8 cellular contexts compared by ENCODE assay signal in genomic region chr3:174440350-174440716, GRCh38.
DNase-seq lines count a peak whose midpoint lies in the region; ATAC-seq and TF ChIP-seq lines count a peak whose summit lies in the region.

No MANE protein-coding gene starts in this region.

- in situ Hi-C loops in mammary epithelial cell (cut with MboI; ENCODE audit: low sequenced_read_pairs in 2 of 2) = no loop called here

- no peaks in the 10 kb centered on the region for H3K9me3 Mint-ChIP-seq in activated CD4-positive, alpha-beta T cell treated with anti-CD3 and anti-CD28 coated beads, Interleukin-2, amount 10 ng/mL, durations not matched to agents 24 days and 14 days

- H3K27ac Mint-ChIP-seq in activated CD4-positive, alpha-beta T cell treated with anti-CD3 and anti-CD28 coated beads, Interleukin-2, amount 10 ng/mL, durations not matched to agents 24 days and 14 days = no peak overlapping the region

- no peak for TF ChIP-seq CTCF in mammary epithelial cell (conservative IDR thresholded peaks at IDR 0.05 in 1 of 2, IDR thresholded peaks at IDR 0.05 in 1 of 2; ENCODE audit: extremely low read depth in 1 of 2, insufficient read depth in 1 of 2, low read depth in 1 of 2, low read length in 2 of 2)
- no peak for TF ChIP-seq CTCF in left lung (IDR thresholded peaks at IDR 0.05)
- TF ChIP-seq CTCF in upper lobe of left lung (IDR thresholded peaks at IDR 0.05) = no peak

- peak overlapping the region; percentile 75 for H2AFZ ChIP-seq in mammary epithelial cell (ENCODE audit: low read depth, low read length)

- dilution Hi-C loops in mammary epithelial cell (cut with HindIII; ENCODE audit: low sequenced_read_pairs) = loop anchor here (5.0 kb wide), 1 partner anchor 72 kb away; no protein-coding TSS in a partner anchor

- no peaks in the 10 kb centered on the region for H4K20me1 ChIP-seq in mammary epithelial cell (ENCODE audit: insufficient read depth, low read length)

- H3K79me2 ChIP-seq in mammary epithelial cell (ENCODE audit: insufficient read depth, low read length) = peaks cover 2% of the 10 kb centered on the region

- H3K4me1 ChIP-seq in mammary epithelial cell (ENCODE audit: insufficient read depth, low read length) (peaks cover 19% of the 10 kb centered on the region), left lung (peaks cover 4 to 32% of the 10 kb centered on the region in 2 donors), upper lobe of left lung (peaks cover 6 to 21% (median 11%) of the 10 kb centered on the region in 4 donors)

- TF ChIP-seq POLR2A in upper lobe of left lung (IDR thresholded peaks at IDR 0.05) = no peak

- no peak for DNase-seq in activated CD4-positive, alpha-beta T cell treated with anti-CD3 and anti-CD28 coated beads, Interleukin-2, amount 10 ng/mL, durations not matched to agents 24 days and 14 days
- DNase-seq in activated CD4-positive, alpha-beta T cell treated with anti-CD3 and anti-CD28 coated beads, Interleukin-2, amount 50 U/mL, for 1 hour = no peak
- DNase-seq in NCI-H2227 treated with DMSO at 0.1 percent for 48 hours (lab: John Stamatoyannopoulos, UW) = peak; percentile 81
- DNase-seq in mammary epithelial cell = no peak
- DNase-seq in left lung = peak in 1 of 2 donors; percentile 32
- no peak for DNase-seq in upper lobe of left lung
- no peak for DNase-seq in DMS114 treated with DMSO at 0.1 percent for 48 hours (lab: John Stamatoyannopoulos, UW; ENCODE audit: unreplicated experiment)
- no peak for DNase-seq in T-helper 1 cell

- WGBS in mammary epithelial cell (ENCODE audit: low coverage, missing lambda C conversion rate) = 2% methylated on average over 6 of the region's 6 CpGs
- 1% methylated on average over 6 of the region's 6 CpGs for WGBS in upper lobe of left lung, 2 donors

- H3K4me3 ChIP-seq in mammary epithelial cell (replicated peaks in 1 of 3; ENCODE audit: insufficient read depth in 1 of 3, low read depth in 2 of 3, low read length in 3 of 3) = peak overlapping the region; percentile 61 to 83 (median 79)
- H3K4me3 ChIP-seq in left lung = peak overlapping the region; percentile 60 to 63
- peak overlapping the region in 3 of 4 donors; percentile 69 to 87 (median 81) for H3K4me3 ChIP-seq in upper lobe of left lung

- H3K4me2 ChIP-seq in mammary epithelial cell (ENCODE audit: insufficient read depth, low read depth, low read length) = peak overlapping the region; percentile 98

- H3K27me3 Mint-ChIP-seq in activated CD4-positive, alpha-beta T cell treated with anti-CD3 and anti-CD28 coated beads, Interleukin-2, amount 10 ng/mL, durations not matched to agents 24 days and 14 days = peaks cover 27% of the 10 kb centered on the region

- CTCF ChIA-PET in mammary epithelial cell (lab: Charles Lee; ENCODE audit: low non-redundant PET) = no interaction called here

- peak overlapping the region; percentile 78 for H3K4me3 Mint-ChIP-seq in activated CD4-positive, alpha-beta T cell treated with anti-CD3 and anti-CD28 coated beads, Interleukin-2, amount 10 ng/mL, durations not matched to agents 24 days and 14 days

- ATAC-seq in left lung (no peak), upper lobe of left lung (ENCODE audit: low FRiP score in 2 of 2) (no peak)

- H3K9me3 ChIP-seq in mammary epithelial cell (replicated peaks; ENCODE audit: insufficient read depth, low read length) = no peaks in the 10 kb centered on the region
- H3K9me3 ChIP-seq in left lung = no peaks in the 10 kb centered on the region
- no peaks in the 10 kb centered on the region for H3K9me3 ChIP-seq in upper lobe of left lung

- peaks cover 10% of the 10 kb centered on the region for H3K4me1 Mint-ChIP-seq in activated CD4-positive, alpha-beta T cell treated with anti-CD3 and anti-CD28 coated beads, Interleukin-2, amount 10 ng/mL, durations not matched to agents 24 days and 14 days

- TSS peak; percentile 41 for BruUV-seq in mammary epithelial cell (replicated peaks; lab: Mats Ljungman, UMichigan)

- H3K27ac ChIP-seq in mammary epithelial cell (ENCODE audit: insufficient read depth, low read depth, low read length) (peak overlapping the region; percentile 78), left lung (peak overlapping the region; percentile 87 to 98), upper lobe of left lung (peak overlapping the region; percentile 77 to 95 (median 94))

- H3K36me3 Mint-ChIP-seq in activated CD4-positive, alpha-beta T cell treated with anti-CD3 and anti-CD28 coated beads, Interleukin-2, amount 10 ng/mL, durations not matched to agents 24 days and 14 days (ENCODE audit: low read depth) = no peaks in the 10 kb centered on the region

- intact Hi-C loops in activated CD4-positive, alpha-beta T cell treated with anti-CD3 and anti-CD28 coated beads, Interleukin-2, amount 10 ng/mL, durations not matched to agents 24 days and 14 days (cut with micrococcal nuclease) = no loop called here
- intact Hi-C loops in mammary epithelial cell (cut with micrococcal nuclease) = no loop called here
- intact Hi-C loops in left lung (cut with DNase I) = no loop called here

- H3K27me3 ChIP-seq in mammary epithelial cell (ENCODE audit: insufficient read depth, low read length) (no peaks in the 10 kb centered on the region), left lung (peaks cover 0 to 33% of the 10 kb centered on the region in 2 donors), upper lobe of left lung (no peaks in the 10 kb centered on the region)

- H3K9ac ChIP-seq in mammary epithelial cell (ENCODE audit: insufficient read depth, low read length) = peak overlapping the region; percentile 77

- TF ChIP-seq EP300 in upper lobe of left lung (IDR thresholded peaks at IDR 0.05) = no peak

- H3K36me3 ChIP-seq in mammary epithelial cell (ENCODE audit: insufficient read depth, low read length) (no peaks in the 10 kb centered on the region), left lung (no peaks in the 10 kb centered on the region), upper lobe of left lung (no peaks in the 10 kb centered on the region)
